In genomic region chr1:37861151-37861550, GRCh38 we compare ENCODE assay signal across 21 cellular contexts. TPM values are rescaled to one million over a fixed set of nuclear protein-coding genes. Genes with fewer than 3 reads are reported as not detected.
DNase-seq lines count a peak whose midpoint lies in the region; TF ChIP-seq lines count a peak whose summit lies in the region.
"Had no signal": no experiment of that assay in that cellular context is flagged by ENCODE, and none has a peak within 500 bp of the region (broad histone marks: within the 10 kb centered on the region; RNA-seq: fewer than 3 reads in every experiment).

No MANE protein-coding gene starts in this region.

- H3K27me3 ChIP-seq in PC-9 (ENCODE audit: insufficient read depth, low read depth) (no peaks in the 10 kb centered on the region), esophagus (ENCODE audit: control insufficient read depth in 1 of 2, insufficient read depth in 2 of 2, low read length in 2 of 2) (no peaks in the 10 kb centered on the region), smooth muscle cell (ENCODE audit: low read depth) (no peaks in the 10 kb centered on the region), ovary (no peaks in the 10 kb centered on the region)

- H2AFZ ChIP-seq in PC-9 = no peak overlapping the region
- H2AFZ ChIP-seq in smooth muscle cell (ENCODE audit: low read depth) = no peak overlapping the region

- peak overlapping the region; percentile 91 for H3K27ac ChIP-seq in PC-9
- peak overlapping the region; percentile 72 to 77 for H3K27ac ChIP-seq in esophagus (ENCODE audit: low read depth in 2 of 2, low read length in 1 of 2)
- H3K27ac ChIP-seq in smooth muscle cell (ENCODE audit: low read depth) = peak overlapping the region; percentile 84
- no peak overlapping the region for H3K27ac ChIP-seq in ovary

- H3K36me3 ChIP-seq in PC-9 (ENCODE audit: low read depth) = peaks cover 14% of the 10 kb centered on the region; the same call in 1 of the 2 replicates
- H3K36me3 ChIP-seq in esophagus (ENCODE audit: control insufficient read depth in 2 of 2, insufficient read depth in 2 of 2, low read length in 1 of 2) = peaks cover 3 to 15% of the 10 kb centered on the region in 2 donors
- H3K36me3 ChIP-seq in smooth muscle cell (ENCODE audit: low read depth) = peaks cover 4% of the 10 kb centered on the region
- no peaks in the 10 kb centered on the region for H3K36me3 ChIP-seq in ovary

- H3K27ac Mint-ChIP-seq in activated naive CD4-positive, alpha-beta T cell treated with anti-CD3 and anti-CD28 coated beads, Interleukin-2, amount 50 U/mL, for 24 hours = peak overlapping the region; percentile 30

- intact Hi-C loops in PC-9 (cut with micrococcal nuclease; ENCODE audit: unreplicated experiment) (loop anchor here (2.0 kb wide), 1 partner anchor 52 kb away; the partner anchor contains the start of gene YRDC), ovary (cut with DNase I) (loop anchor here in 2 of 4 donors (5.0 to 10.0 kb wide), 2 partner anchors 46 to 54 kb away; partner anchors contain the start of genes C1orf122 (in 1 of the 2) and YRDC (in 1 of the 2))

- WGBS in esophagus, 2 donors = 69 to 77% methylated on average over 4 of the region's 4 CpGs
- WGBS in smooth muscle cell (ENCODE audit: low lambda C conversion rate) = 88% methylated on average over 4 of the region's 4 CpGs
- WGBS in ovary, 3 donors = 85 to 91% (median 88%) methylated on average over 4 of the region's 4 CpGs

- peaks cover 32% of the 10 kb centered on the region for H3K4me1 Mint-ChIP-seq in activated naive CD4-positive, alpha-beta T cell treated with anti-CD3 and anti-CD28 coated beads, Interleukin-2, amount 50 U/mL, for 24 hours

- H3K27me3 Mint-ChIP-seq in activated naive CD4-positive, alpha-beta T cell treated with anti-CD3 and anti-CD28 coated beads, Interleukin-2, amount 50 U/mL, for 24 hours = no peaks in the 10 kb centered on the region
- H3K27me3 Mint-ChIP-seq: activated naive CD4-positive, alpha-beta T cell treated with anti-CD3 and anti-CD28 coated beads, Interleukin-2, amount 10 ng/mL, durations not matched to agents 7 days and 5 days; B cell; naive B cell had no signal

- H3K9ac ChIP-seq in smooth muscle cell (ENCODE audit: low read depth) = no peak overlapping the region

- H3K4me1 ChIP-seq in PC-9 (replicated peaks; ENCODE audit: insufficient read depth) (peaks cover 45% of the 10 kb centered on the region), esophagus (ENCODE audit: control insufficient read depth in 2 of 2, insufficient read depth in 2 of 2, low read length in 1 of 2) (peaks cover 0 to 10% of the 10 kb centered on the region in 2 donors), smooth muscle cell (ENCODE audit: low read depth) (peaks cover 9% of the 10 kb centered on the region), ovary (ENCODE audit: insufficient read depth) (peaks cover 3% of the 10 kb centered on the region)

- H3K4me2 ChIP-seq in PC-9 (no peak overlapping the region; the same call in 1 of the 2 replicates), smooth muscle cell (no peak overlapping the region)

- TF ChIP-seq POLR2A in ovary (IDR thresholded peaks at IDR 0.05) = no peak

- H3K9me3 ChIP-seq in PC-9 (ENCODE audit: insufficient read depth, low read depth) (no peaks in the 10 kb centered on the region), esophagus (ENCODE audit: control insufficient read depth in 2 of 2, insufficient read depth in 1 of 2, low read depth in 1 of 2, low read length in 1 of 2) (no peaks in the 10 kb centered on the region), smooth muscle cell (replicated peaks; ENCODE audit: low read depth) (no peaks in the 10 kb centered on the region), ovary (no peaks in the 10 kb centered on the region)

- H3K9me3 Mint-ChIP-seq in activated naive CD4-positive, alpha-beta T cell treated with anti-CD3 and anti-CD28 coated beads, Interleukin-2, amount 50 U/mL, for 24 hours = no peaks in the 10 kb centered on the region
- H3K9me3 Mint-ChIP-seq: activated naive CD4-positive, alpha-beta T cell treated with anti-CD3 and anti-CD28 coated beads, Interleukin-2, amount 10 ng/mL, durations not matched to agents 7 days and 5 days; activated T-cell treated with anti-CD3 and anti-CD28 coated beads, Interleukin-2, amount 50 U/mL, for 72 hours; naive B cell; stimulated activated effector memory CD8-positive, alpha-beta T cell treated with anti-CD3 and anti-CD28 coated beads, Interleukin-12 subunit alpha, Interleukin-12 subunit beta, amount 100 ng/mL, for 72 hours had no signal

- no peak for TF ChIP-seq CTCF in PC-9 (conservative IDR thresholded peaks at IDR 0.05)
- no peak for TF ChIP-seq CTCF in smooth muscle cell (IDR thresholded peaks at IDR 0.05; ENCODE audit: borderline replicate concordance, insufficient read depth, poor library complexity, severe bottlenecking)
- TF ChIP-seq CTCF in ovary (IDR thresholded peaks at IDR 0.05) = no peak

- H3K4me3 ChIP-seq in PC-9 (no peak overlapping the region), esophagus (ENCODE audit: low read depth in 1 of 2, low read length in 2 of 2) (no peak overlapping the region), smooth muscle cell (no peak overlapping the region), ovary (no peak overlapping the region)

- no peak for DNase-seq in activated naive CD4-positive, alpha-beta T cell treated with anti-CD3 and anti-CD28 coated beads, Interleukin-2, amount 50 U/mL, for 16 hours
- no peak for DNase-seq in PC-9
- DNase-seq in smooth muscle cell (lab: John Stamatoyannopoulos, UW; ENCODE audit: unreplicated experiment) = no peak
- DNase-seq in GM19240 (ENCODE audit: insufficient read length, low spot score) = no peak
- no peak for DNase-seq in GM19238 (ENCODE audit: insufficient read length, low spot score)
- no peak for DNase-seq in ovary
- DNase-seq: activated CD4-positive, alpha-beta T cell treated with anti-CD3 and anti-CD28 coated beads for 4 hours; activated naive CD4-positive, alpha-beta T cell treated with anti-CD3 and anti-CD28 coated beads, Interleukin-2, amount 10 ng/mL, durations not matched to agents 7 days and 5 days; activated T-cell treated with anti-CD3 and anti-CD28 coated beads, Interleukin-2, amount 50 U/mL, for 72 hours; cerebellar nuclear complex; DMS79; naive B cell; NCI-H1436; NCI-H446 treated with DMSO at 0.1 percent for 48 hours; occipital lobe; retina; substantia nigra had no signal

- peaks cover 9% of the 10 kb centered on the region for H3K36me3 Mint-ChIP-seq in activated naive CD4-positive, alpha-beta T cell treated with anti-CD3 and anti-CD28 coated beads, Interleukin-2, amount 50 U/mL, for 24 hours

- CTCF ChIA-PET in PC-9 (lab: Charles Lee) = no interaction called here

- H3K4me3 Mint-ChIP-seq in activated naive CD4-positive, alpha-beta T cell treated with anti-CD3 and anti-CD28 coated beads, Interleukin-2, amount 50 U/mL, for 24 hours = no peak overlapping the region

- H4K20me1 ChIP-seq in PC-9 (ENCODE audit: insufficient read depth) (0 out of 2 replicates have a peak, but pooled peaks cover 3% of the 10 kb centered on the region), smooth muscle cell (ENCODE audit: low read depth) (no peaks in the 10 kb centered on the region)

- TF ChIP-seq EP300 in ovary (IDR thresholded peaks at IDR 0.05) = no peak

- POLR2A ChIA-PET in PC-9 (lab: Charles Lee; ENCODE audit: unreplicated experiment) = no interaction called here

- no peaks in the 10 kb centered on the region for H3K9me2 ChIP-seq in PC-9 (ENCODE audit: insufficient read depth)

- H3K79me2 ChIP-seq in PC-9 (ENCODE audit: low read depth) (peaks cover 32% of the 10 kb centered on the region), smooth muscle cell (ENCODE audit: low read depth) (peaks cover 29% of the 10 kb centered on the region)

- BruUV-seq in PC-9 (replicated peaks; lab: Mats Ljungman, UMichigan) = no TSS peak

- H3F3A ChIP-seq in PC-9 (ENCODE audit: insufficient read depth, low read depth) (peaks cover 45% of the 10 kb centered on the region), smooth muscle cell (ENCODE audit: low read depth) (peaks cover 8% of the 10 kb centered on the region)

RNA-seq across cellular contexts. Expression of gene MTF1, which starts 1.8 kb away (rescaled TPM):
- total RNA-seq in PC-9 (2021) (22.1 and 22.5 TPM in 2 replicates), smooth muscle cell (5.3 and 25.9 TPM in 2 replicates), ovary (10 to 100 TPM in 5 of 7 donors, 1 to 10 TPM in 2; 3.4 to 29.1 (median 21.9) TPM)
- polyA plus RNA-seq in esophagus (1 to 10 TPM; 3.2 to 5.6 TPM), smooth muscle cell (6.8 and 8.1 TPM in 2 replicates), ovary (1 to 10 TPM; 4.5 to 9.6 TPM)

RNA-seq across cellular contexts. Expression of gene YRDC, which starts 53.1 kb away (rescaled TPM):
- total RNA-seq in PC-9 (2021) = 13.2 and 16.0 TPM in 2 replicates
- polyA plus RNA-seq in esophagus = 10 to 100 TPM in 1 of 2 donors, 1 to 10 TPM in 1; 8.9 to 15.6 TPM
- 29.6 and 39.9 TPM in 2 replicates for total RNA-seq in smooth muscle cell
- polyA plus RNA-seq in smooth muscle cell = 46.0 and 46.4 TPM in 2 replicates
- 10 to 100 TPM in 4 of 7 donors, 1 to 10 TPM in 3; 7.2 to 15.0 (median 11.0) TPM for total RNA-seq in ovary
- polyA plus RNA-seq in ovary = 1 to 10 TPM; 9.3 to 9.5 TPM

RNA-seq across cellular contexts. Expression of gene C1orf122, which starts 53.6 kb away (rescaled TPM):
- total RNA-seq in PC-9 (2021) (51.8 and 75.8 TPM in 2 replicates), smooth muscle cell (56.4 and 57.8 TPM in 2 replicates), ovary (10 to 100 TPM; 24.5 to 56.2 (median 32.5) TPM)
- polyA plus RNA-seq in esophagus (10 to 100 TPM; 19.3 to 39.0 TPM), smooth muscle cell (140 and 143 TPM in 2 replicates), ovary (10 to 100 TPM; 10.3 to 23.7 TPM)

Comparison
In these comparisons a context has a peak if more than half of its experiments do, and no peak if none do; other contexts are left out.
1. H3K27ac ChIP-seq: peak in PC-9 (single experiment), esophagus (2 of 2) and smooth muscle cell (single experiment); none in ovary (0 of 2).